25 cellular contexts compared by ENCODE assay signal in genomic region chr20:33721391-33722140, GRCh38. TPM values are rescaled to one million over a fixed set of nuclear protein-coding genes. Genes with fewer than 3 reads are reported as not detected.
DNase-seq lines count a peak whose midpoint lies in the region; ATAC-seq, FAIRE-seq and TF ChIP-seq lines count a peak whose summit lies in the region.
"Had no signal": no experiment of that assay in that cellular context is flagged by ENCODE, and none has a peak within 500 bp of the region (broad histone marks: within the 10 kb centered on the region; RNA-seq: fewer than 3 reads in every experiment).

No MANE protein-coding gene starts in this region.

- WGBS in HepG2 (ENCODE audit: low lambda C conversion rate): 30% methylated on average over 11 of the region's 11 CpGs
- 91% methylated on average over 11 of the region's 11 CpGs for WGBS in right lobe of liver (ENCODE audit: insufficient coverage, low coverage, low lambda C conversion rate, missing lambda C conversion rate)
- WGBS in thyroid gland, 2 donors: 70 to 72% methylated on average over 11 of the region's 11 CpGs

- DNase-seq in HepG2 (ENCODE audit: low spot score) (peak; percentile 54), right lobe of liver (no peak), T-cell (no peak), immature natural killer cell (no peak), thyroid gland (peak; percentile 50 to 53), LoVo (ENCODE audit: low spot score) (no peak), CD14-positive monocyte (ENCODE audit: low spot score) (no peak)
- DNase-seq: activated CD4-positive, CD25-positive, alpha-beta regulatory T cell; activated CD8-positive, alpha-beta memory T cell treated with anti-CD3 and anti-CD28 coated beads for 24 hours; colonic mucosa; foreskin melanocyte; GF-D8; KG1; NCI-H2171; NCI-H510A treated with DMSO at 0.1 percent for 48 hours; PC-3; SHP77; upper lobe of left lung had no signal

- H3K36me3 ChIP-seq in HepG2 (replicated peaks in 1 of 2; ENCODE audit: control insufficient read depth in 1 of 2, insufficient read depth in 2 of 2, low read length in 2 of 2): no peaks in the 10 kb centered on the region
- no peaks in the 10 kb centered on the region for H3K36me3 ChIP-seq in right lobe of liver
- H3K36me3 ChIP-seq in thyroid gland: no peaks in the 10 kb centered on the region
- H3K36me3 ChIP-seq: colonic mucosa, pancreas, upper lobe of left lung had no signal

- CTCF ChIA-PET in HepG2 (lab: Yijun Ruan, JAX; ENCODE audit: low intra/inter-chr PET ratio, low total read pairs) (no interaction called here), T-cell (lab: Charles Lee) (interaction anchor here in 1 of 2 donors (0.9 to 1.1 kb wide), 2 partner anchors 103 to 1305 kb away, joined by 3 read pairs; no protein-coding TSS in a partner anchor)

- H3K4me1 ChIP-seq in HepG2 (ENCODE audit: insufficient read depth, low read length) (peaks cover 81% of the 10 kb centered on the region), right lobe of liver (peaks cover 0 to 28% (median 3%) of the 10 kb centered on the region in 4 donors), thyroid gland (peaks cover 14 to 39% of the 10 kb centered on the region in 2 donors)
- H3K4me1 ChIP-seq: colonic mucosa had no signal

- in situ Hi-C loops in HepG2 (cut with HindIII; ENCODE audit: extremely low pct_ligation_motif_present, low pct_unique_long_range_greater_than_20kb): no loop called here

- H3K27ac ChIP-seq in HepG2 (ENCODE audit: extremely low read length, insufficient read depth, low read length) (no peak overlapping the region), right lobe of liver (no peak overlapping the region), thyroid gland (peak overlapping the region in 1 of 3 donors; percentile 8)
- H3K27ac ChIP-seq: colonic mucosa had no signal

- TF ChIP-seq CTCF in HepG2 (CRISPR knock-in tag; IDR thresholded peaks at IDR 0.05) (no peak), right lobe of liver (IDR thresholded peaks at IDR 0.05) (no peak), thyroid gland (IDR thresholded peaks at IDR 0.05) (no peak), CD14-positive monocyte (IDR thresholded peaks at IDR 0.05) (no peak)

- H3K36me3 Mint-ChIP-seq in T-cell: peaks cover 4% of the 10 kb centered on the region
- no peaks in the 10 kb centered on the region for H3K36me3 Mint-ChIP-seq in immature natural killer cell
- H3K36me3 Mint-ChIP-seq in CD14-positive monocyte: no peaks in the 10 kb centered on the region

- H4K20me1 ChIP-seq in HepG2 (ENCODE audit: insufficient read depth, low read length): no peaks in the 10 kb centered on the region

- POLR2A ChIA-PET in HepG2 (lab: Yijun Ruan, JAX) (interaction anchor here (3.2 kb wide), 1 partner anchor 11 kb away, joined by 12 read pairs; the partner anchor contains the start of gene ZNF341), T-cell (lab: Charles Lee) (interaction anchor here in 1 of 2 donors (0.6 kb wide), 1 partner anchor 170 kb away, joined by 4 read pairs; no protein-coding TSS in a partner anchor)

- no peaks in the 10 kb centered on the region for H3K79me2 ChIP-seq in HepG2 (ENCODE audit: insufficient read depth, low read length)

- H3K4me3 ChIP-seq in HepG2 (replicated peaks in 1 of 3; ENCODE audit: insufficient read depth in 1 of 3, low read depth in 2 of 3, low read length in 3 of 3) (no peak overlapping the region), right lobe of liver (no peak overlapping the region), thyroid gland (replicated peaks in 1 of 3) (no peak overlapping the region)
- H3K4me3 ChIP-seq: colonic mucosa had no signal

- intact Hi-C loops in HepG2 (cut with micrococcal nuclease; ENCODE audit: unreplicated experiment) (no loop called here), right lobe of liver (cut with DNase I) (loop anchor here in 1 of 2 donors (10.0 kb wide), 1 partner anchor 47 kb away; the partner anchor contains the start of gene NECAB3), thyroid gland (cut with DNase I) (no loop called here), CD14-positive monocyte (cut with micrococcal nuclease) (loop anchor here in 1 of 2 donors (5.0 kb wide), 1 partner anchor 34 kb away; the partner anchor contains the start of gene E2F1)

- no peaks in the 10 kb centered on the region for H3K27me3 Mint-ChIP-seq in T-cell
- peaks cover 2 to 14% (median 4%) of the 10 kb centered on the region in 3 donors for H3K27me3 Mint-ChIP-seq in immature natural killer cell (ENCODE audit: low read depth in 3 of 3)
- H3K27me3 Mint-ChIP-seq in CD14-positive monocyte (ENCODE audit: low read depth in 3 of 3): peaks cover 0 to 3% (median 0%) of the 10 kb centered on the region in 3 donors

- H3K27me3 ChIP-seq in HepG2 (ENCODE audit: control insufficient read depth in 1 of 2, insufficient read depth in 2 of 2, low read length in 2 of 2) (no peaks in the 10 kb centered on the region), right lobe of liver (no peaks in the 10 kb centered on the region), thyroid gland (no peaks in the 10 kb centered on the region)
- H3K27me3 ChIP-seq: colonic mucosa, pancreas, upper lobe of left lung had no signal

- H3K9me3 Mint-ChIP-seq in T-cell (no peaks in the 10 kb centered on the region), immature natural killer cell (peaks cover 0 to 2% (median 0%) of the 10 kb centered on the region in 6 donors), CD14-positive monocyte (peaks cover 0 to 4% (median 0%) of the 10 kb centered on the region in 7 donors)
- H3K9me3 Mint-ChIP-seq: nephron had no signal

- H3K4me2 ChIP-seq in HepG2 (ENCODE audit: low read depth, low read length): peak overlapping the region; percentile 5

- H3K4me1 Mint-ChIP-seq in T-cell: peaks cover 25 to 30% (median 30%) of the 10 kb centered on the region in 3 donors
- peaks cover 26 to 35% of the 10 kb centered on the region in 2 donors for H3K4me1 Mint-ChIP-seq in immature natural killer cell
- peaks cover 43% of the 10 kb centered on the region for H3K4me1 Mint-ChIP-seq in CD14-positive monocyte
- H3K4me1 Mint-ChIP-seq: nephron had no signal

- H2AFZ ChIP-seq in HepG2 (ENCODE audit: low read length): no peak overlapping the region

- H3K9ac ChIP-seq in HepG2 (ENCODE audit: insufficient read depth, low read depth, low read length): no peak overlapping the region

- BruUV-seq in HepG2 (replicated peaks; lab: Mats Ljungman, UMichigan): no TSS peak

- peak; percentile 4 for FAIRE-seq in HepG2 (lab: Jason Lieb, UNC)
- FAIRE-seq: GM18507, HTR-8/SVneo, pancreas had no signal

- TF ChIP-seq EP300 in HepG2 (IDR thresholded peaks at IDR 0.05; ENCODE audit: low read depth in 2 of 2, low read length in 2 of 2) (no peak), HepG2 (CRISPR knock-in tag; IDR thresholded peaks at IDR 0.05; ENCODE audit: borderline replicate concordance) (no peak)

- ATAC-seq in HepG2: peak; percentile 42
- no peak for ATAC-seq in right lobe of liver
- ATAC-seq in T-cell (replicated peaks in 1 of 4): no peak
- no peak for ATAC-seq in GM18861 (IDR thresholded peaks at IDR 0.05; ENCODE audit: unreplicated experiment)
- ATAC-seq: esophagus mucosa, pancreas, PC-3, sciatic nerve had no signal

- no peak for TF ChIP-seq POLR2A in HepG2 (IDR thresholded peaks at IDR 0.05; ENCODE audit: insufficient read depth in 1 of 2, low read depth in 2 of 2, low read length in 2 of 2)
- TF ChIP-seq POLR2A in right lobe of liver (IDR thresholded peaks at IDR 0.05): no peak
- no peak for TF ChIP-seq POLR2A in thyroid gland (IDR thresholded peaks at IDR 0.05)

- peak overlapping the region in 1 of 2 donors; percentile 55 for H3K27ac Mint-ChIP-seq in T-cell
- peak overlapping the region in 3 of 6 donors; percentile 66 to 95 (median 87) for H3K27ac Mint-ChIP-seq in immature natural killer cell
- no peak overlapping the region for H3K27ac Mint-ChIP-seq in CD14-positive monocyte
- H3K27ac Mint-ChIP-seq: nephron had no signal

- no peak for TF ChIP-seq RAD21 in HepG2 (CRISPR knock-in tag; IDR thresholded peaks at IDR 0.05)

- H3K4me3 Mint-ChIP-seq in T-cell (peak overlapping the region; percentile 17 to 94 (median 67)), immature natural killer cell (peak overlapping the region in 4 of 5 donors; percentile 58 to 92 (median 71)), CD14-positive monocyte (no peak overlapping the region)

- no peaks in the 10 kb centered on the region for H3K9me3 ChIP-seq in HepG2 (ENCODE audit: low read length)
- H3K9me3 ChIP-seq in right lobe of liver: no peaks in the 10 kb centered on the region
- H3K9me3 ChIP-seq in thyroid gland: no peaks in the 10 kb centered on the region
- H3K9me3 ChIP-seq: colonic mucosa, pancreas, upper lobe of left lung had no signal

RNA-seq across cellular contexts. Expression of gene PXMP4, which starts 1.5 kb away (rescaled TPM):
- total RNA-seq in HepG2 (2016; rRNA removed; fragmentation: Illumina TruSeq; extraction: Trizol) (not detected in 2 replicates), right lobe of liver (10 to 100 TPM in 4 of 6 experiments, 1 to 10 TPM in 2; 5.5 to 17.8 (median 12.9) TPM), T-cell (10 to 100 TPM in 3 of 5 donors, 1 to 10 TPM in 2; 6.1 to 15.4 (median 13.9) TPM), thyroid gland (10 to 100 TPM; 17.7 to 31.2 (median 22.0) TPM)
- total RNA-seq in HepG2 (2016; cell fraction: cytosol; rRNA removed; fragmentation: Illumina TruSeq; extraction: Trizol; ENCODE audit: low read depth): not detected in 2 replicates
- not detected in 2 replicates for total RNA-seq in HepG2 (2016; cell fraction: insoluble cytoplasmic fraction; rRNA removed; fragmentation: Illumina TruSeq; extraction: Trizol)
- not detected in 2 replicates for total RNA-seq in HepG2 (2016; cell fraction: membrane; rRNA removed; fragmentation: Illumina TruSeq; extraction: Trizol)
- not detected in 2 replicates for total RNA-seq in HepG2 (2016; cell fraction: nucleus; rRNA removed; fragmentation: Illumina TruSeq; extraction: Trizol)
- polyA plus RNA-seq in HepG2 (2011; rRNA removed) (not detected in 2 replicates), immature natural killer cell (10 to 100 TPM in 2 of 3 donors, 1 to 10 TPM in 1; 6.8 to 16.6 (median 14.1) TPM), CD14-positive monocyte (10 to 100 TPM in 1 of 2 donors, 1 to 10 TPM in 1; 9.0 to 11.4 TPM)
- 0.01 TPM in 1 of 2 replicates, not detected in the other for polyA plus RNA-seq in HepG2 (2011; cell fraction: cytosol; rRNA removed)
- not detected in 2 replicates for polyA plus RNA-seq in HepG2 (2011; cell fraction: nucleus; rRNA removed)
- 0.07 TPM in 1 of 2 replicates, not detected in the other for polyA plus RNA-seq in HepG2 (2012)
- not detected in 2 replicates for polyA plus RNA-seq in HepG2 (2016; cell fraction: cytosol; fragmentation: Illumina TruSeq; extraction: Trizol; ENCODE audit: low read depth)
- not detected in 2 replicates for polyA plus RNA-seq in HepG2 (2016; cell fraction: insoluble cytoplasmic fraction; fragmentation: Illumina TruSeq; extraction: Trizol; ENCODE audit: low read depth)
- not detected in 2 replicates for polyA plus RNA-seq in HepG2 (2016; cell fraction: membrane; fragmentation: Illumina TruSeq; extraction: Trizol; ENCODE audit: low read depth)
- not detected in 2 replicates for polyA plus RNA-seq in HepG2 (2016; cell fraction: nucleus; fragmentation: Illumina TruSeq; extraction: Trizol; ENCODE audit: insufficient read depth, low read depth)
- 0.20 and 11.4 TPM in 2 replicates for polyA minus RNA-seq in HepG2 (2011; rRNA and poly(A)+ RNA removed; ENCODE audit: low replicate concordance)
- polyA minus RNA-seq in HepG2 (2011; cell fraction: cytosol; rRNA and poly(A)+ RNA removed): not detected in 2 replicates
- polyA minus RNA-seq in HepG2 (2011; cell fraction: nucleus; rRNA and poly(A)+ RNA removed): not detected in 2 replicates
- total RNA-seq: PC-3 had no signal

RNA-seq across cellular contexts. Expression of gene ZNF341, which starts 10.2 kb away (rescaled TPM):
- 0.97 and 1.1 TPM in 2 replicates for total RNA-seq in HepG2 (2016; rRNA removed; fragmentation: Illumina TruSeq; extraction: Trizol)
- total RNA-seq in HepG2 (2016; cell fraction: cytosol; rRNA removed; fragmentation: Illumina TruSeq; extraction: Trizol; ENCODE audit: low read depth): 0.26 and 0.40 TPM in 2 replicates
- total RNA-seq in HepG2 (2016; cell fraction: insoluble cytoplasmic fraction; rRNA removed; fragmentation: Illumina TruSeq; extraction: Trizol): 0.85 and 1.00 TPM in 2 replicates
- 0.43 and 0.59 TPM in 2 replicates for total RNA-seq in HepG2 (2016; cell fraction: membrane; rRNA removed; fragmentation: Illumina TruSeq; extraction: Trizol)
- total RNA-seq in HepG2 (2016; cell fraction: nucleus; rRNA removed; fragmentation: Illumina TruSeq; extraction: Trizol): 1.3 and 1.4 TPM in 2 replicates
- 2.2 TPM in 2 replicates for polyA plus RNA-seq in HepG2 (2011; rRNA removed)
- 0.87 and 0.94 TPM in 2 replicates for polyA plus RNA-seq in HepG2 (2011; cell fraction: cytosol; rRNA removed)
- polyA plus RNA-seq in HepG2 (2011; cell fraction: nucleus; rRNA removed): 5.0 and 6.3 TPM in 2 replicates
- 0.99 and 1.6 TPM in 2 replicates for polyA plus RNA-seq in HepG2 (2012)
- 0.21 and 0.25 TPM in 2 replicates for polyA plus RNA-seq in HepG2 (2016; cell fraction: cytosol; fragmentation: Illumina TruSeq; extraction: Trizol; ENCODE audit: low read depth)
- polyA plus RNA-seq in HepG2 (2016; cell fraction: insoluble cytoplasmic fraction; fragmentation: Illumina TruSeq; extraction: Trizol; ENCODE audit: low read depth): 1.0 and 1.3 TPM in 2 replicates
- 0.33 and 0.47 TPM in 2 replicates for polyA plus RNA-seq in HepG2 (2016; cell fraction: membrane; fragmentation: Illumina TruSeq; extraction: Trizol; ENCODE audit: low read depth)
- polyA plus RNA-seq in HepG2 (2016; cell fraction: nucleus; fragmentation: Illumina TruSeq; extraction: Trizol; ENCODE audit: insufficient read depth, low read depth): 4.5 and 5.6 TPM in 2 replicates
- polyA minus RNA-seq in HepG2 (2011; rRNA and poly(A)+ RNA removed; ENCODE audit: low replicate concordance): 3.5 and 6.0 TPM in 2 replicates
- 0.88 and 1.3 TPM in 2 replicates for polyA minus RNA-seq in HepG2 (2011; cell fraction: cytosol; rRNA and poly(A)+ RNA removed)
- polyA minus RNA-seq in HepG2 (2011; cell fraction: nucleus; rRNA and poly(A)+ RNA removed): 2.2 and 2.3 TPM in 2 replicates
- total RNA-seq in right lobe of liver: 1 to 10 TPM in 5 of 6 experiments, under 1 TPM in 1; 0.99 to 2.0 (median 1.6) TPM
- 1 to 10 TPM; 4.0 to 6.1 (median 5.6) TPM for total RNA-seq in T-cell
- polyA plus RNA-seq in immature natural killer cell: 1 to 10 TPM in 2 of 3 donors, under 1 TPM in 1; 0.79 to 3.8 (median 1.7) TPM
- 1 to 10 TPM; 1.1 to 3.5 (median 2.8) TPM for total RNA-seq in thyroid gland
- 1 to 10 TPM; 1.1 to 2.3 TPM for polyA plus RNA-seq in CD14-positive monocyte

RNA-seq across cellular contexts. Expression of gene E2F1, which starts 35.4 kb away (rescaled TPM):
- total RNA-seq in HepG2 (2016; rRNA removed; fragmentation: Illumina TruSeq; extraction: Trizol): 25.3 and 39.4 TPM in 2 replicates
- 23.5 and 26.5 TPM in 2 replicates for total RNA-seq in HepG2 (2016; cell fraction: cytosol; rRNA removed; fragmentation: Illumina TruSeq; extraction: Trizol; ENCODE audit: low read depth)
- total RNA-seq in HepG2 (2016; cell fraction: insoluble cytoplasmic fraction; rRNA removed; fragmentation: Illumina TruSeq; extraction: Trizol): 22.9 and 41.6 TPM in 2 replicates
- 49.7 and 51.9 TPM in 2 replicates for total RNA-seq in HepG2 (2016; cell fraction: membrane; rRNA removed; fragmentation: Illumina TruSeq; extraction: Trizol)
- 29.5 and 34.7 TPM in 2 replicates for total RNA-seq in HepG2 (2016; cell fraction: nucleus; rRNA removed; fragmentation: Illumina TruSeq; extraction: Trizol)
- 22.5 and 25.5 TPM in 2 replicates for polyA plus RNA-seq in HepG2 (2011; rRNA removed)
- 14.5 and 25.4 TPM in 2 replicates for polyA plus RNA-seq in HepG2 (2011; cell fraction: cytosol; rRNA removed)
- polyA plus RNA-seq in HepG2 (2011; cell fraction: nucleus; rRNA removed): 50.7 and 66.4 TPM in 2 replicates
- 14.4 and 23.5 TPM in 2 replicates for polyA plus RNA-seq in HepG2 (2012)
- 39.6 and 41.6 TPM in 2 replicates for polyA plus RNA-seq in HepG2 (2016; cell fraction: cytosol; fragmentation: Illumina TruSeq; extraction: Trizol; ENCODE audit: low read depth)
- polyA plus RNA-seq in HepG2 (2016; cell fraction: insoluble cytoplasmic fraction; fragmentation: Illumina TruSeq; extraction: Trizol; ENCODE audit: low read depth): 32.3 and 37.3 TPM in 2 replicates
- polyA plus RNA-seq in HepG2 (2016; cell fraction: membrane; fragmentation: Illumina TruSeq; extraction: Trizol; ENCODE audit: low read depth): 56.5 and 59.4 TPM in 2 replicates
- 97.6 and 106 TPM in 2 replicates for polyA plus RNA-seq in HepG2 (2016; cell fraction: nucleus; fragmentation: Illumina TruSeq; extraction: Trizol; ENCODE audit: insufficient read depth, low read depth)
- 35.0 and 64.5 TPM in 2 replicates for polyA minus RNA-seq in HepG2 (2011; rRNA and poly(A)+ RNA removed; ENCODE audit: low replicate concordance)
- 7.4 and 10.7 TPM in 2 replicates for polyA minus RNA-seq in HepG2 (2011; cell fraction: cytosol; rRNA and poly(A)+ RNA removed)
- polyA minus RNA-seq in HepG2 (2011; cell fraction: nucleus; rRNA and poly(A)+ RNA removed): 8.0 and 10.6 TPM in 2 replicates
- 1 to 10 TPM in 2 of 6 experiments, under 1 TPM in 4; 0.24 to 8.8 (median 0.77) TPM for total RNA-seq in right lobe of liver
- 1 to 10 TPM; 1.8 to 7.4 (median 4.6) TPM for total RNA-seq in T-cell
- 1 to 10 TPM; 1.5 to 2.5 (median 1.8) TPM for polyA plus RNA-seq in immature natural killer cell
- under 1 TPM in 3 of 4 donors, not detected in 1; 0.42 to 0.89 (median 0.67) TPM for total RNA-seq in thyroid gland
- polyA plus RNA-seq in CD14-positive monocyte: under 1 TPM in 1 of 2 donors, not detected in 1; 0.17 TPM

RNA-seq across cellular contexts. Expression of gene NECAB3, which starts 47.3 kb away (rescaled TPM):
- 26.4 and 61.5 TPM in 2 replicates for total RNA-seq in HepG2 (2016; rRNA removed; fragmentation: Illumina TruSeq; extraction: Trizol)
- 43.9 and 46.0 TPM in 2 replicates for total RNA-seq in HepG2 (2016; cell fraction: cytosol; rRNA removed; fragmentation: Illumina TruSeq; extraction: Trizol; ENCODE audit: low read depth)
- total RNA-seq in HepG2 (2016; cell fraction: insoluble cytoplasmic fraction; rRNA removed; fragmentation: Illumina TruSeq; extraction: Trizol): 23.2 and 62.1 TPM in 2 replicates
- 62.7 and 67.8 TPM in 2 replicates for total RNA-seq in HepG2 (2016; cell fraction: membrane; rRNA removed; fragmentation: Illumina TruSeq; extraction: Trizol)
- total RNA-seq in HepG2 (2016; cell fraction: nucleus; rRNA removed; fragmentation: Illumina TruSeq; extraction: Trizol): 71.4 and 86.1 TPM in 2 replicates
- 65.5 and 81.8 TPM in 2 replicates for polyA plus RNA-seq in HepG2 (2011; rRNA removed)
- 30.3 and 70.4 TPM in 2 replicates for polyA plus RNA-seq in HepG2 (2011; cell fraction: cytosol; rRNA removed)
- polyA plus RNA-seq in HepG2 (2011; cell fraction: nucleus; rRNA removed): 585 and 688 TPM in 2 replicates
- polyA plus RNA-seq in HepG2 (2012): 32.0 and 41.2 TPM in 2 replicates
- polyA plus RNA-seq in HepG2 (2016; cell fraction: cytosol; fragmentation: Illumina TruSeq; extraction: Trizol; ENCODE audit: low read depth): 18.6 and 21.1 TPM in 2 replicates
- 21.8 and 29.6 TPM in 2 replicates for polyA plus RNA-seq in HepG2 (2016; cell fraction: insoluble cytoplasmic fraction; fragmentation: Illumina TruSeq; extraction: Trizol; ENCODE audit: low read depth)
- 29.2 TPM in 2 replicates for polyA plus RNA-seq in HepG2 (2016; cell fraction: membrane; fragmentation: Illumina TruSeq; extraction: Trizol; ENCODE audit: low read depth)
- polyA plus RNA-seq in HepG2 (2016; cell fraction: nucleus; fragmentation: Illumina TruSeq; extraction: Trizol; ENCODE audit: insufficient read depth, low read depth): 161 and 163 TPM in 2 replicates
- polyA minus RNA-seq in HepG2 (2011; rRNA and poly(A)+ RNA removed; ENCODE audit: low replicate concordance): 148 and 154 TPM in 2 replicates
- 27.1 and 33.2 TPM in 2 replicates for polyA minus RNA-seq in HepG2 (2011; cell fraction: cytosol; rRNA and poly(A)+ RNA removed)
- polyA minus RNA-seq in HepG2 (2011; cell fraction: nucleus; rRNA and poly(A)+ RNA removed): 103 and 112 TPM in 2 replicates
- 10 to 100 TPM; 13.2 to 21.9 (median 19.2) TPM for total RNA-seq in right lobe of liver
- total RNA-seq in T-cell: 10 to 100 TPM in 3 of 5 donors, 1 to 10 TPM in 2; 8.5 to 33.9 (median 28.9) TPM
- polyA plus RNA-seq in immature natural killer cell: 1 to 10 TPM; 2.5 to 3.8 (median 2.9) TPM
- total RNA-seq in thyroid gland: 10 to 100 TPM; 65.2 to 99.8 (median 73.4) TPM
- 1 to 10 TPM; 1.3 to 1.8 TPM for polyA plus RNA-seq in CD14-positive monocyte

RNA-seq across cellular contexts. Expression of gene ACTL10, which starts 54.8 kb away (rescaled TPM):
- not detected in 2 replicates for total RNA-seq in HepG2 (2016; rRNA removed; fragmentation: Illumina TruSeq; extraction: Trizol)
- total RNA-seq in HepG2 (2016; cell fraction: cytosol; rRNA removed; fragmentation: Illumina TruSeq; extraction: Trizol; ENCODE audit: low read depth): not detected in 2 replicates
- total RNA-seq in HepG2 (2016; cell fraction: insoluble cytoplasmic fraction; rRNA removed; fragmentation: Illumina TruSeq; extraction: Trizol): not detected in 2 replicates
- not detected in 2 replicates for total RNA-seq in HepG2 (2016; cell fraction: membrane; rRNA removed; fragmentation: Illumina TruSeq; extraction: Trizol)
- not detected in 2 replicates for total RNA-seq in HepG2 (2016; cell fraction: nucleus; rRNA removed; fragmentation: Illumina TruSeq; extraction: Trizol)
- polyA plus RNA-seq in HepG2 (2011; rRNA removed): not detected in 2 replicates
- polyA plus RNA-seq in HepG2 (2011; cell fraction: cytosol; rRNA removed): not detected in 2 replicates
- polyA plus RNA-seq in HepG2 (2011; cell fraction: nucleus; rRNA removed): not detected in 2 replicates
- 0.11 and 0.12 TPM in 2 replicates for polyA plus RNA-seq in HepG2 (2012)
- not detected in 2 replicates for polyA plus RNA-seq in HepG2 (2016; cell fraction: cytosol; fragmentation: Illumina TruSeq; extraction: Trizol; ENCODE audit: low read depth)
- polyA plus RNA-seq in HepG2 (2016; cell fraction: insoluble cytoplasmic fraction; fragmentation: Illumina TruSeq; extraction: Trizol; ENCODE audit: low read depth): not detected in 2 replicates
- not detected in 2 replicates for polyA plus RNA-seq in HepG2 (2016; cell fraction: membrane; fragmentation: Illumina TruSeq; extraction: Trizol; ENCODE audit: low read depth)
- not detected in 2 replicates for polyA plus RNA-seq in HepG2 (2016; cell fraction: nucleus; fragmentation: Illumina TruSeq; extraction: Trizol; ENCODE audit: insufficient read depth, low read depth)
- 0.12 and 3.5 TPM in 2 replicates for polyA minus RNA-seq in HepG2 (2011; rRNA and poly(A)+ RNA removed; ENCODE audit: low replicate concordance)
- polyA minus RNA-seq in HepG2 (2011; cell fraction: cytosol; rRNA and poly(A)+ RNA removed): not detected in 2 replicates
- not detected in 2 replicates for polyA minus RNA-seq in HepG2 (2011; cell fraction: nucleus; rRNA and poly(A)+ RNA removed)
- total RNA-seq in right lobe of liver: 1 to 10 TPM in 1 of 6 experiments, under 1 TPM in 4, not detected in 1; 0.20 to 1.1 (median 0.56) TPM
- total RNA-seq in T-cell: 1 to 10 TPM; 1.1 to 7.9 (median 6.1) TPM
- polyA plus RNA-seq in immature natural killer cell: 1 to 10 TPM; 3.4 to 7.0 (median 3.9) TPM
- 1 to 10 TPM; 2.1 to 3.9 (median 2.6) TPM for total RNA-seq in thyroid gland
- 1 to 10 TPM; 1.1 to 1.2 TPM for polyA plus RNA-seq in CD14-positive monocyte

Comparison
In these comparisons a context has a peak if more than half of its experiments do, and no peak if none do; other contexts are left out.
1. DNase-seq: peak in HepG2 (single experiment) and thyroid gland (2 of 2); none in right lobe of liver (0 of 3), T-cell (0 of 34), immature natural killer cell (0 of 3), LoVo (single experiment) and CD14-positive monocyte (single experiment).
2. RNA of gene PXMP4, which starts 1.5 kb away (total RNA-seq): 17.7 to 31.2 TPM in thyroid gland, 5.5 to 17.8 TPM in right lobe of liver and 6.1 to 15.4 TPM in T-cell; not detected in HepG2; every median in the first group is over 4 times any median in the second.
3. H3K4me3 Mint-ChIP-seq: peak in T-cell (3 of 3) and immature natural killer cell (4 of 5); none in CD14-positive monocyte (0 of 2).